Comparison of ENCODE assay signal across 8 cellular contexts in the genomic region with DNA sequence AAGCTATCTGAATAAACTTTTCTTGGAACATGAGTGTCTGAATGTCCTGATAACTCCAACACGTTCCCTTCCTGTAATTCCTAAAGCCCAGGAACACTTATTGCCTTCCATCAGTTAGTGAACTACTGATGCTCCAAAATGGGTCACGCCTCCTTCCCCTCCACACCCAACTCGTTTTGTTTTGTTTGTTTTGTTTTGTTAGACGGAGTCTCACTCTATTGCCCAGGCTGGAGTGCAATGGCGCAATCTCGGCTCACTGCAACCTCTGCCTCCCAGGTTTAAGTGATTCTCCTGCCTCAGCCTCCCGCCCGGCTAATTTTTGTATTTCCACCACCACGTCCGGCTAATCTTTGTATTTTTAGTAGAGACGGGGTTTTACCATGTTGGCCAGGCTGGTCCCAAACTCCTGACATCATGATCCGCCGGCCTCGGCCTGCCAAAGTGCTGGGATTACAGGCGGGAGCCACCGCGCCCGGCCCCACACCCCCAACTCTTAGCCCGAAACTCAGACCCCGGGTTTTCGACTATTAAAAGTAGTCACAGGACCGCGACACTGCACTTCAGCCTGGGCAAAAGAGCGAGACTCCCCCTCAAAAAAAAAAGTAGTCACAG. TPM values are rescaled to one million over a fixed set of nuclear protein-coding genes. Genes with fewer than 3 reads are reported as not detected.
DNase-seq lines count a peak whose midpoint lies in the region; ATAC-seq and TF ChIP-seq lines count a peak whose summit lies in the region.

No MANE protein-coding gene starts in this region.

- peak overlapping the region; percentile 77 for H2AFZ ChIP-seq in PC-3 (ENCODE audit: low read length)

- no peak for TF ChIP-seq CTCF in BE2C (IDR thresholded peaks at IDR 0.05; ENCODE audit: low read depth, low read length)
- TF ChIP-seq CTCF in PC-3 (conservative IDR thresholded peaks at IDR 0.05; ENCODE audit: low read depth, low read length) = no peak
- TF ChIP-seq CTCF in fibroblast of mammary gland (conservative IDR thresholded peaks at IDR 0.05; ENCODE audit: control insufficient read depth, insufficient read depth, low read depth, low read length) = no peak
- no peak for TF ChIP-seq CTCF in retinal pigment epithelial cell (conservative IDR thresholded peaks at IDR 0.05; ENCODE audit: low read depth, low read length)

- H3K9me3 ChIP-seq in BE2C (no peaks in the 10 kb centered on the region), PC-3 (ENCODE audit: low read length) (no peaks in the 10 kb centered on the region)

- H4K20me1 ChIP-seq in PC-3 (ENCODE audit: low read length) = no peaks in the 10 kb centered on the region

- peaks cover 46% of the 10 kb centered on the region for H3K79me2 ChIP-seq in PC-3 (ENCODE audit: low read length)

- H3K4me2 ChIP-seq in PC-3 (ENCODE audit: low read length) = peak overlapping the region; percentile 75

- H3K9me2 ChIP-seq in PC-3 (replicated peaks; ENCODE audit: low read length) = no peaks in the 10 kb centered on the region

- POLR2A ChIA-PET in PC-3 (lab: Charles Lee; ENCODE audit: unreplicated experiment) = no interaction called here

- H3K27ac ChIP-seq in PC-3 (ENCODE audit: low read length) = no peak overlapping the region

- H3K4me3 ChIP-seq in BE2C (ENCODE audit: low read depth, low read length) (peak overlapping the region; percentile 81), PC-3 (ENCODE audit: low read length) (peak overlapping the region; percentile 82), fibroblast of mammary gland (ENCODE audit: control insufficient read depth, low read depth, low read length) (peak overlapping the region; percentile 93), retinal pigment epithelial cell (ENCODE audit: low read length) (peak overlapping the region; percentile 91)

- CTCF ChIA-PET in PC-3 (lab: Charles Lee) = interaction anchor here (0.6 kb wide), 1 partner anchor 1777 kb away, joined by 4 read pairs; no protein-coding TSS in a partner anchor

- intact Hi-C loops in PC-3 (cut with micrococcal nuclease) = no loop called here

- DNase-seq in BE2C (peak; percentile 7), PC-3 (no peak), fibroblast of mammary gland (ENCODE audit: low read depth) (no peak), retinal pigment epithelial cell (ENCODE audit: low read depth) (no peak), epidermal melanocyte (ENCODE audit: insufficient read length, low spot score) (no peak), NCI-H446 (lab: John Stamatoyannopoulos, UW) (no peak)

- H3K4me1 ChIP-seq in BE2C = no peaks in the 10 kb centered on the region; the same call in 1 of the 2 replicates
- no peaks in the 10 kb centered on the region for H3K4me1 ChIP-seq in PC-3 (ENCODE audit: insufficient read depth, low read length)

- no peaks in the 10 kb centered on the region for H3F3A ChIP-seq in PC-3 (ENCODE audit: low read length, unreplicated experiment)

- peak overlapping the region; percentile 97 for H3K9ac ChIP-seq in PC-3 (ENCODE audit: low read length)

- peak; percentile 16 for ATAC-seq in GM21528 (IDR thresholded peaks at IDR 0.05; ENCODE audit: low FRiP score, unreplicated experiment)
- peak; percentile 8; the same call in 1 of the 2 replicates for ATAC-seq in PC-3
- no peak for ATAC-seq in GM18861 (IDR thresholded peaks at IDR 0.05; ENCODE audit: unreplicated experiment)

- BruUV-seq in PC-3 (replicated peaks; lab: Mats Ljungman, UMichigan) = no TSS peak

- H3K36me3 ChIP-seq in BE2C (no peaks in the 10 kb centered on the region; the same call in 1 of the 2 replicates), PC-3 (ENCODE audit: low read depth, low read length) (no peaks in the 10 kb centered on the region)

- no peaks in the 10 kb centered on the region for H3K27me3 ChIP-seq in BE2C
- no peaks in the 10 kb centered on the region for H3K27me3 ChIP-seq in PC-3 (ENCODE audit: low read length)

RNA-seq across cellular contexts. Expression of gene IER3IP1, which starts 0.8 kb away (rescaled TPM):
- polyA plus RNA-seq in BE2C (2012; ENCODE audit: insufficient read depth, insufficient read length, low read depth) = 19.3 TPM
- total RNA-seq in PC-3 (2014; rRNA removed) = 9.2 and 23.2 TPM in 2 replicates

RNA-seq across cellular contexts. Expression of gene HDHD2, which starts 25.1 kb away (rescaled TPM):
- 10.6 TPM for polyA plus RNA-seq in BE2C (2012; ENCODE audit: insufficient read depth, insufficient read length, low read depth)
- 6.3 TPM in 2 replicates for total RNA-seq in PC-3 (2014; rRNA removed)
